Comparison of ENCODE assay signal across 8 cellular contexts in the genomic region with DNA sequence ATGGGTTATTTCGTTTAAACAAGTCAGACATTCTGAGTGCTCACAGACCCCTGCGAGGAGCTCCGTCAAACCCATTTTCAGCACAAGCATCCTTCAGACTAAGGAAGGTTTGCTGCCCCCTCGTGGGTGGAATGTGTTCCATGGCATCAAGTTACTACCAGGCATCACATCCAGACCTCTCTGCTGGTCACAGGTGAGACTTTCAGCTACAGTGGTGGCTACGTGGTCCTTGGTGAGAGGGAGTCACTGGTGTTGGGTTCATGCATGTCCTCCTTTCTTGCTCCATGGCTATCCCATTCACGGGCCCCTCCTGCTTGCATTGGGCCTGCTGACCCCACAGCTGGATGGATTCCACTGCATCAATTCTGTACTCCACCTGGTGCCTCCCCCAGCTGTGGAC. TPM values are rescaled to one million over a fixed set of nuclear protein-coding genes. Genes with fewer than 3 reads are reported as not detected.
DNase-seq lines count a peak whose midpoint lies in the region; ATAC-seq and TF ChIP-seq lines count a peak whose summit lies in the region.

No MANE protein-coding gene starts in this region.

- H3K4me2 ChIP-seq in KMS-11, result no peak overlapping the region

- H3K9ac ChIP-seq in KMS-11, result no peak overlapping the region

- H3K4me1 ChIP-seq in KMS-11 (ENCODE audit: low read depth, poor library complexity, severe bottlenecking), result no peaks in the 10 kb centered on the region
- H3K4me1 ChIP-seq in gastrocnemius medialis, result no peaks in the 10 kb centered on the region

- no peaks in the 10 kb centered on the region for H3K9me3 ChIP-seq in gastrocnemius medialis

- H3K27me3 ChIP-seq in KMS-11 (ENCODE audit: insufficient read depth, low read depth) (peaks cover 14% of the 10 kb centered on the region), gastrocnemius medialis (no peaks in the 10 kb centered on the region)

- intact Hi-C loops in left ventricle myocardium superior (cut with micrococcal nuclease), result no loop called here
- intact Hi-C loops in gastrocnemius medialis (cut with DNase I; ENCODE audit: low total_unique reads), result no loop called here

- TF ChIP-seq POLR2A in gastrocnemius medialis (IDR thresholded peaks at IDR 0.05), result no peak

- peak; percentile 82 for ATAC-seq in activated naive CD8-positive, alpha-beta T cell treated with anti-CD3 and anti-CD28 coated beads, Interleukin-2, amount 10 ng/mL, durations not matched to agents 7 days and 5 days (ENCODE audit: low read depth)
- ATAC-seq in left ventricle myocardium superior (peak; percentile 36), gastrocnemius medialis (no peak), HG03342 (IDR thresholded peaks at IDR 0.05; ENCODE audit: unreplicated experiment) (no peak)

- in situ Hi-C loops in gastrocnemius medialis (cut with MboI; ENCODE audit: low sequenced_read_pairs in 4 of 4), result no loop called here

- H3K27ac Mint-ChIP-seq in activated naive CD8-positive, alpha-beta T cell treated with anti-CD3 and anti-CD28 coated beads, Interleukin-2, amount 10 ng/mL, durations not matched to agents 7 days and 5 days, result no peak overlapping the region

- DNase-seq in DMS53 treated with DMSO at 0.1 percent for 48 hours (lab: John Stamatoyannopoulos, UW; ENCODE audit: unreplicated experiment), result peak; percentile 25
- peak; percentile 3 for DNase-seq in SKM-1 treated with dmso at 0.1 percent for 144 hours (lab: John Stamatoyannopoulos, UW; ENCODE audit: unreplicated experiment)
- peak; percentile 72 for DNase-seq in activated naive CD8-positive, alpha-beta T cell treated with anti-CD3 and anti-CD28 coated beads, Interleukin-2, amount 10 ng/mL, durations not matched to agents 7 days and 5 days
- DNase-seq in left ventricle myocardium superior, result peak; percentile 80
- DNase-seq in gastrocnemius medialis, result no peak
- no peak for DNase-seq in T1000 (lab: John Stamatoyannopoulos, UW)

- H2AFZ ChIP-seq in KMS-11 (ENCODE audit: low read depth), result no peak overlapping the region

- no peak overlapping the region for H3K27ac ChIP-seq in KMS-11
- H3K27ac ChIP-seq in gastrocnemius medialis, result no peak overlapping the region

- H4K20me1 ChIP-seq in KMS-11 (ENCODE audit: insufficient read depth), result no peaks in the 10 kb centered on the region

- H3K79me2 ChIP-seq in KMS-11 (ENCODE audit: insufficient read depth, low read depth), result no peaks in the 10 kb centered on the region

- peaks cover 2% of the 10 kb centered on the region for H3K4me1 Mint-ChIP-seq in activated naive CD8-positive, alpha-beta T cell treated with anti-CD3 and anti-CD28 coated beads, Interleukin-2, amount 10 ng/mL, durations not matched to agents 7 days and 5 days

- no peaks in the 10 kb centered on the region for H3K36me3 Mint-ChIP-seq in activated naive CD8-positive, alpha-beta T cell treated with anti-CD3 and anti-CD28 coated beads, Interleukin-2, amount 10 ng/mL, durations not matched to agents 7 days and 5 days

- TF ChIP-seq CTCF in KMS-11 (conservative IDR thresholded peaks at IDR 0.05; ENCODE audit: low read depth, low read length) (peak; percentile 79), gastrocnemius medialis (IDR thresholded peaks at IDR 0.05 in 4 of 5, conservative IDR thresholded peaks at IDR 0.05 in 1 of 5) (peak in 3 of 5 experiments; percentile 24 to 49 (median 26))

- no peaks in the 10 kb centered on the region for H3K9me3 Mint-ChIP-seq in activated naive CD8-positive, alpha-beta T cell treated with anti-CD3 and anti-CD28 coated beads, Interleukin-2, amount 10 ng/mL, durations not matched to agents 7 days and 5 days

- no peak overlapping the region for H3K4me3 Mint-ChIP-seq in activated naive CD8-positive, alpha-beta T cell treated with anti-CD3 and anti-CD28 coated beads, Interleukin-2, amount 10 ng/mL, durations not matched to agents 7 days and 5 days

- H3K27me3 Mint-ChIP-seq in activated naive CD8-positive, alpha-beta T cell treated with anti-CD3 and anti-CD28 coated beads, Interleukin-2, amount 10 ng/mL, durations not matched to agents 7 days and 5 days, result peaks cover 13% of the 10 kb centered on the region

- POLR2A ChIA-PET in activated naive CD8-positive, alpha-beta T cell treated with anti-CD3 and anti-CD28 coated beads, Interleukin-2, amount 10 ng/mL, durations not matched to agents 7 days and 5 days (lab: Charles Lee), result interaction anchor here (0.6 to 1.3 kb wide), 3 partner anchors 54 to 98 kb away, joined by 3 to 6 read pairs (median 4); a partner anchor contains a TSS

- no peak overlapping the region for H3K4me3 ChIP-seq in KMS-11 (IDR thresholded peaks at IDR 0.05; ENCODE audit: insufficient read depth, low read depth, low read length)
- no peak overlapping the region for H3K4me3 ChIP-seq in gastrocnemius medialis

- H3K36me3 ChIP-seq in KMS-11 (ENCODE audit: insufficient read depth) (no peaks in the 10 kb centered on the region), gastrocnemius medialis (no peaks in the 10 kb centered on the region)

RNA-seq across cellular contexts. Expression of a gene that starts 9.1 kb away (rescaled TPM):
- under 1 TPM; 0.28 to 0.36 TPM for total RNA-seq in activated naive CD8-positive, alpha-beta T cell treated with anti-CD3 and anti-CD28 coated beads, Interleukin-2, amount 10 ng/mL, durations not matched to agents 7 days and 5 days
- total RNA-seq in left ventricle myocardium superior, result 5.5 TPM
- total RNA-seq in gastrocnemius medialis, result 1 to 10 TPM in 3 of 4 donors, under 1 TPM in 1; 0.70 to 5.9 (median 3.3) TPM

RNA-seq across cellular contexts. Expression of a gene that starts 14.8 kb away (rescaled TPM):
- under 1 TPM; 0.55 to 0.57 TPM for total RNA-seq in activated naive CD8-positive, alpha-beta T cell treated with anti-CD3 and anti-CD28 coated beads, Interleukin-2, amount 10 ng/mL, durations not matched to agents 7 days and 5 days
- total RNA-seq in left ventricle myocardium superior (2.7 TPM), gastrocnemius medialis (1 to 10 TPM in 3 of 4 donors, under 1 TPM in 1; 0.61 to 1.3 (median 1.2) TPM)

RNA-seq across cellular contexts. Expression of a gene that starts 23.5 kb away (rescaled TPM):
- under 1 TPM; 0.60 to 0.64 TPM for total RNA-seq in activated naive CD8-positive, alpha-beta T cell treated with anti-CD3 and anti-CD28 coated beads, Interleukin-2, amount 10 ng/mL, durations not matched to agents 7 days and 5 days
- total RNA-seq in left ventricle myocardium superior (2.3 TPM), gastrocnemius medialis (1 to 10 TPM in 1 of 4 donors, under 1 TPM in 2, not detected in 1; 0.19 to 1.1 (median 0.52) TPM)

RNA-seq across cellular contexts. Expression of a gene that starts 43.3 kb away (rescaled TPM):
- 1 to 10 TPM in 1 of 2 experiments, under 1 TPM in 1; 0.74 to 1.3 TPM for total RNA-seq in activated naive CD8-positive, alpha-beta T cell treated with anti-CD3 and anti-CD28 coated beads, Interleukin-2, amount 10 ng/mL, durations not matched to agents 7 days and 5 days
- total RNA-seq in left ventricle myocardium superior (4.3 TPM), gastrocnemius medialis (1 to 10 TPM in 2 of 4 donors, under 1 TPM in 1, not detected in 1; 0.51 to 7.1 (median 3.6) TPM)

RNA-seq across cellular contexts. Expression of a gene that starts 46.8 kb away (rescaled TPM):
- not detected for total RNA-seq in activated naive CD8-positive, alpha-beta T cell treated with anti-CD3 and anti-CD28 coated beads, Interleukin-2, amount 10 ng/mL, durations not matched to agents 7 days and 5 days
- 1.2 TPM for total RNA-seq in left ventricle myocardium superior
- 1 to 10 TPM in 2 of 4 donors, under 1 TPM in 1, not detected in 1; 0.98 to 2.4 (median 1.1) TPM for total RNA-seq in gastrocnemius medialis

Comparison
In these comparisons a context has a peak if more than half of its experiments do, and no peak if none do; other contexts are left out.
1. DNase-seq: peak in DMS53 treated with DMSO at 0.1 percent for 48 hours (single experiment), SKM-1 treated with dmso at 0.1 percent for 144 hours (single experiment), activated naive CD8-positive, alpha-beta T cell treated with anti-CD3 and anti-CD28 coated beads, Interleukin-2, amount 10 ng/mL, durations not matched to agents 7 days and 5 days (single experiment) and left ventricle myocardium superior (single experiment); none in gastrocnemius medialis (0 of 2) and T1000 (single experiment).
2. ATAC-seq: peak in activated naive CD8-positive, alpha-beta T cell treated with anti-CD3 and anti-CD28 coated beads, Interleukin-2, amount 10 ng/mL, durations not matched to agents 7 days and 5 days (single experiment) and left ventricle myocardium superior (single experiment); none in gastrocnemius medialis (0 of 2) and HG03342 (single experiment).